27 cellular contexts compared by ENCODE assay signal in the genomic region with DNA sequence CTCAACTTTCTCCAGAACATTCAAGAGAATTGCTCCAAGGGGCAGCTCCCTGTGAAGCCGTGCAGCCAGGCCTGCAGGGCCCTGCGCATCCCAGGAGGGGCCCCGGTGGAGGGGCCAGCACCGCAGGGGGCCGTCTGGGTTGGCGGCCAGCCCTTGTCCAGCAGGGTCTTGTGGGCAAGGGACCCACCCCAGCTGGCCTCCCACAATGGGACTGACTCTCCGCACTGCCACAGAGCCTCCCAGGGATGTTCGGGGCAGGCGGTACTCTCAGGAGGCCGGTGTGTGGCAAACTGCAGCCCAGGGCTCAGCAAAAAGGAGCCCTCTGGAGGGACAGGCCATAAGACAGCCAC.
"Had no signal": no experiment of that assay in that cellular context is flagged by ENCODE, and none has a peak within 500 bp of the region (broad histone marks: within the 10 kb centered on the region; RNA-seq: fewer than 3 reads in every experiment).

No MANE protein-coding gene starts in this region.

- ATAC-seq: naive thymus-derived CD8-positive, alpha-beta T cell; natural killer cell treated with Interleukin-12 subunit alpha and Interleukin-12 subunit beta and Interleukin-15 and Interleukin-18, amount 100 ng/mL, for 72 hours; psoas muscle; right cardiac atrium; sciatic nerve; stimulated activated memory B cell treated with anti-CD40 and anti-IgM and Interleukin-4, amounts not matched to agents 10 μg/mL and 1 μg/mL and 100 μg/mL, for 72 hours; stimulated activated naive CD8-positive, alpha-beta T cell treated with anti-CD3 and anti-CD28 coated beads, Interleukin-15, amount 100 ng/mL, for 72 hours; stimulated activated naive CD8-positive, alpha-beta T cell treated with anti-CD3 and anti-CD28 coated beads, Interleukin-15, Interleukin-2, amounts not matched to agents 100 U/mL and 50 U/mL, for 24 hours; upper lobe of right lung had no signal

- H3K4me3 ChIP-seq: ovary, psoas muscle, skin epidermis, smooth muscle cell, spleen, suprapubic skin, testis, tibial artery, transverse colon, upper lobe of right lung, uterus had no signal

- H3K27me3 ChIP-seq: ovary, spleen, suprapubic skin, testis, transverse colon, upper lobe of right lung, uterus had no signal

- H3K9me3 ChIP-seq: ovary, psoas muscle, spleen, suprapubic skin, testis, tibial artery, transverse colon, upper lobe of right lung, uterus had no signal

- H3K4me1 ChIP-seq: parathyroid adenoma, psoas muscle, transverse colon, upper lobe of right lung, uterus had no signal

- H3K27ac ChIP-seq: ovary, parathyroid adenoma, psoas muscle, skin epidermis, spleen, suprapubic skin, testis, tibial artery, transverse colon, upper lobe of right lung, uterus had no signal

- H3K9ac ChIP-seq: parathyroid adenoma had no signal

- H3K36me3 ChIP-seq: ovary, suprapubic skin, tibial artery, transverse colon, upper lobe of right lung, uterus had no signal

- DNase-seq: naive thymus-derived CD8-positive, alpha-beta T cell; nephron progenitor cell; occipital lobe; ovary; right cardiac atrium; spleen; stimulated activated CD4-positive, alpha-beta T cell treated with anti-CD3 and anti-CD28 coated beads, Interleukin-12 subunit alpha, Interleukin-12 subunit beta, amount 100 ng/mL, for 4 hours; stimulated activated CD4-positive, alpha-beta T cell treated with anti-CD3 and anti-CD28 coated beads, Interleukin-1b, Interleukin-23, amount 100 ng/mL, for 48 hours; stimulated activated CD4-positive, alpha-beta T cell treated with anti-CD3 and anti-CD28 coated beads, Interleukin-4, amount 100 ng/mL, for 1 hour; stimulated activated CD4-positive, alpha-beta T cell treated with anti-CD3 and anti-CD28 coated beads, Interleukin-4, amount 100 ng/mL, for 4 hours; stimulated activated CD8-positive, alpha-beta memory T cell treated with anti-CD3 and anti-CD28 coated beads, Interleukin-4, amount 100 ng/mL, for 48 hours; stimulated activated naive CD4-positive, alpha-beta T cell; stimulated activated naive CD8-positive, alpha-beta T cell treated with anti-CD3 and anti-CD28 coated beads, Interleukin-15, amount 100 ng/mL, for 72 hours; stimulated activated naive CD8-positive, alpha-beta T cell treated with anti-CD3 and anti-CD28 coated beads, Interleukin-15, Interleukin-2, amounts not matched to agents 100 U/mL and 50 U/mL, for 24 hours; testis; tibial artery; transverse colon; upper lobe of right lung; uterus had no signal

- H3K4me2 ChIP-seq: smooth muscle cell had no signal
